Comparison of ENCODE assay signal across 13 cellular contexts in the genomic region with DNA sequence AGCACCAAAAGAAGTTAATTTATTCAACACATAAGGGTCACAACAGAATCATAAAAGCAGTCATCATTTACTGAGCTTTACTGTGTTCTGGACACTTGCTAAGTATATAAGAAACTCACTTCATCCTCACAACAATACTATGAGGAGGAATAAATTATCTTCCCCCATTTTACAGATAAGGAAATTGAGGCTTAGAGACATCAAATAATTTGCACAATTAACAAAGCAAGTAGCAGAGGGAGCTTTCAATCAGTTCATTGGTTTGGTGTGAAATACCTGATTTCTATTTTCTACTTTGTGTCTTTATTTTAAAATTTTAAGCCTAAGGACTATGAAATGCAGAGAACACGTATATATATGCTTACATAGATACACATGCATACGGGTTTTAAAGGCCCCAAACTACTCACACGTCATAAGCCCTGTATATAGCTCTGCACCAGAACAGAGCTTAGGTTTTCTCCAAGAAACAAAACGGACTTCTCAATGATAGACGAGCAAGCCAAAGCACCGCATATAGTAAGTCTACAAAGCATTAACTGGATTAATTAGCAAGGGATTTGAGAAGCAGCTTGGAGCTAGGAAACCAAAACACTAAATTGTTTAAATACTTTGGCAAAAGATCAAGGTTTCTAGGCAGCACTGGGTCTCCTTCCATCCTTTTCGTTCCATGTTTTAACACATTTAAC.
DNase-seq lines count a peak whose midpoint lies in the region; ATAC-seq and TF ChIP-seq lines count a peak whose summit lies in the region.
"Had no signal": no experiment of that assay in that cellular context is flagged by ENCODE, and none has a peak within 500 bp of the region (broad histone marks: within the 10 kb centered on the region; RNA-seq: fewer than 3 reads in every experiment).

No MANE protein-coding gene starts in this region.

- ATAC-seq in stimulated activated effector memory CD8-positive, alpha-beta T cell treated with anti-CD3 and anti-CD28 coated beads, Interleukin-12 subunit alpha, Interleukin-12 subunit beta, amount 100 ng/mL, for 72 hours, result no peak
- ATAC-seq: gastrocnemius medialis, HCT116 had no signal

- peak overlapping the region; percentile 26 for H3K4me3 Mint-ChIP-seq in stimulated activated effector memory CD8-positive, alpha-beta T cell treated with anti-CD3 and anti-CD28 coated beads, Interleukin-12 subunit alpha, Interleukin-12 subunit beta, amount 100 ng/mL, for 72 hours
- H3K4me3 Mint-ChIP-seq in activated CD4-positive, alpha-beta memory T cell treated with anti-CD3 and anti-CD28 coated beads for 36 hours, result no peak overlapping the region
- H3K4me3 Mint-ChIP-seq in Caco-2 (ENCODE audit: unreplicated experiment), result no peak overlapping the region

- DNase-seq in NCI-H1694 treated with DMSO at 0.1 percent for 48 hours (lab: John Stamatoyannopoulos, UW) (peak; percentile 2), NCI-H1694 (lab: John Stamatoyannopoulos, UW) (no peak), RPMI7951 (ENCODE audit: low read depth) (peak; percentile 14), fibroblast of peridontal ligament (ENCODE audit: extremely low read depth) (peak; percentile 4), Caco-2 (no peak)
- DNase-seq in stimulated activated effector memory CD8-positive, alpha-beta T cell treated with anti-CD3 and anti-CD28 coated beads, Interleukin-12 subunit alpha, Interleukin-12 subunit beta, amount 100 ng/mL, for 72 hours (ENCODE audit: low spot score in 2 of 2), result no peak
- DNase-seq in activated CD4-positive, alpha-beta memory T cell treated with anti-CD3 and anti-CD28 coated beads for 36 hours, result no peak
- DNase-seq in stimulated activated CD4-positive, alpha-beta T cell treated with anti-CD3 and anti-CD28 coated beads, Interleukin-2, amount 100 ng/mL, for 24 hours, result no peak
- DNase-seq: activated T-cell treated with anti-CD3 and anti-CD28 coated beads, Interleukin-2, amount 50 U/mL, for 1 hour; gastrocnemius medialis; NCI-H1436; Peyer's patch had no signal

- no peak overlapping the region for H3K27ac Mint-ChIP-seq in stimulated activated effector memory CD8-positive, alpha-beta T cell treated with anti-CD3 and anti-CD28 coated beads, Interleukin-12 subunit alpha, Interleukin-12 subunit beta, amount 100 ng/mL, for 72 hours
- no peak overlapping the region for H3K27ac Mint-ChIP-seq in activated CD4-positive, alpha-beta memory T cell treated with anti-CD3 and anti-CD28 coated beads for 36 hours
- no peak overlapping the region for H3K27ac Mint-ChIP-seq in Caco-2 (ENCODE audit: unreplicated experiment)

- BruUV-seq in Caco-2 (replicated peaks; lab: Mats Ljungman, UMichigan), result no TSS peak

- H3K36me3 Mint-ChIP-seq in stimulated activated effector memory CD8-positive, alpha-beta T cell treated with anti-CD3 and anti-CD28 coated beads, Interleukin-12 subunit alpha, Interleukin-12 subunit beta, amount 100 ng/mL, for 72 hours, result peaks cover 5% of the 10 kb centered on the region
- peaks cover 18% of the 10 kb centered on the region for H3K36me3 Mint-ChIP-seq in activated CD4-positive, alpha-beta memory T cell treated with anti-CD3 and anti-CD28 coated beads for 36 hours
- H3K36me3 Mint-ChIP-seq in Caco-2 (ENCODE audit: insufficient read depth, unreplicated experiment), result no peaks in the 10 kb centered on the region

- H3K27me3 ChIP-seq in Caco-2 (replicated peaks; ENCODE audit: control insufficient read depth, insufficient read depth, low read length), result no peaks in the 10 kb centered on the region
- H3K27me3 ChIP-seq: gastrocnemius medialis, Peyer's patch had no signal

- POLR2A ChIA-PET in activated CD4-positive, alpha-beta memory T cell treated with anti-CD3 and anti-CD28 coated beads for 36 hours (lab: Charles Lee), result no interaction called here
- POLR2A ChIA-PET in Caco-2 (lab: Charles Lee), result interaction anchor here (0.6 kb wide), 1 partner anchor 14 kb away, joined by 5 read pairs; no protein-coding TSS in a partner anchor

- peaks cover 8% of the 10 kb centered on the region for H3K9me3 Mint-ChIP-seq in stimulated activated effector memory CD8-positive, alpha-beta T cell treated with anti-CD3 and anti-CD28 coated beads, Interleukin-12 subunit alpha, Interleukin-12 subunit beta, amount 100 ng/mL, for 72 hours
- H3K9me3 Mint-ChIP-seq in activated CD4-positive, alpha-beta memory T cell treated with anti-CD3 and anti-CD28 coated beads for 36 hours, result peaks cover 20% of the 10 kb centered on the region
- peaks cover 11% of the 10 kb centered on the region for H3K9me3 Mint-ChIP-seq in Caco-2 (ENCODE audit: unreplicated experiment)

- no peak for TF ChIP-seq CTCF in Caco-2 (IDR thresholded peaks at IDR 0.05; ENCODE audit: insufficient read depth in 1 of 2, low read depth in 1 of 2, low read length in 1 of 2, severe bottlenecking in 1 of 2, unreplicated experiment in 1 of 2)

- intact Hi-C loops in activated CD4-positive, alpha-beta memory T cell treated with anti-CD3 and anti-CD28 coated beads for 36 hours (cut with micrococcal nuclease), result no loop called here
- intact Hi-C loops in Caco-2 (cut with micrococcal nuclease; ENCODE audit: unreplicated experiment), result no loop called here

- H3K27me3 Mint-ChIP-seq in activated CD4-positive, alpha-beta memory T cell treated with anti-CD3 and anti-CD28 coated beads for 36 hours, result no peaks in the 10 kb centered on the region
- H3K27me3 Mint-ChIP-seq in Caco-2 (ENCODE audit: insufficient read depth, unreplicated experiment), result no peaks in the 10 kb centered on the region

- CTCF ChIA-PET in activated CD4-positive, alpha-beta memory T cell treated with anti-CD3 and anti-CD28 coated beads for 36 hours (lab: Charles Lee), result no interaction called here
- CTCF ChIA-PET in Caco-2 (lab: Charles Lee), result no interaction called here

- peaks cover 4% of the 10 kb centered on the region; the same call in 1 of the 2 replicates for H3K9me3 ChIP-seq in Caco-2
- H3K9me3 ChIP-seq: Peyer's patch had no signal

- H3K4me1 ChIP-seq in Caco-2, result no peaks in the 10 kb centered on the region

- H3K36me3 ChIP-seq in Caco-2 (ENCODE audit: control insufficient read depth, insufficient read depth, low read length), result no peaks in the 10 kb centered on the region
- H3K36me3 ChIP-seq: Peyer's patch had no signal

- no peak overlapping the region for H3K4me3 ChIP-seq in Caco-2 (ENCODE audit: low read depth, low read length)
- H3K4me3 ChIP-seq: Peyer's patch had no signal

- peaks cover 23% of the 10 kb centered on the region for H3K4me1 Mint-ChIP-seq in stimulated activated effector memory CD8-positive, alpha-beta T cell treated with anti-CD3 and anti-CD28 coated beads, Interleukin-12 subunit alpha, Interleukin-12 subunit beta, amount 100 ng/mL, for 72 hours
- H3K4me1 Mint-ChIP-seq in activated CD4-positive, alpha-beta memory T cell treated with anti-CD3 and anti-CD28 coated beads for 36 hours (ENCODE audit: low read depth), result peaks cover 15% of the 10 kb centered on the region
- H3K4me1 Mint-ChIP-seq in Caco-2 (ENCODE audit: low read depth, unreplicated experiment), result peaks cover 9% of the 10 kb centered on the region

Comparison
In these comparisons a context has a peak if more than half of its experiments do, and no peak if none do; other contexts are left out.
1. DNase-seq: peak in NCI-H1694 treated with DMSO at 0.1 percent for 48 hours (single experiment), RPMI7951 (single experiment) and fibroblast of peridontal ligament (single experiment); none in NCI-H1694 (single experiment), stimulated activated effector memory CD8-positive, alpha-beta T cell treated with anti-CD3 and anti-CD28 coated beads, Interleukin-12 subunit alpha, Interleukin-12 subunit beta, amount 100 ng/mL, for 72 hours (0 of 2), activated CD4-positive, alpha-beta memory T cell treated with anti-CD3 and anti-CD28 coated beads for 36 hours (single experiment), stimulated activated CD4-positive, alpha-beta T cell treated with anti-CD3 and anti-CD28 coated beads, Interleukin-2, amount 100 ng/mL, for 24 hours (0 of 2) and Caco-2 (0 of 2).